ENCODE assay signal across 9 cellular contexts in the genomic region with DNA sequence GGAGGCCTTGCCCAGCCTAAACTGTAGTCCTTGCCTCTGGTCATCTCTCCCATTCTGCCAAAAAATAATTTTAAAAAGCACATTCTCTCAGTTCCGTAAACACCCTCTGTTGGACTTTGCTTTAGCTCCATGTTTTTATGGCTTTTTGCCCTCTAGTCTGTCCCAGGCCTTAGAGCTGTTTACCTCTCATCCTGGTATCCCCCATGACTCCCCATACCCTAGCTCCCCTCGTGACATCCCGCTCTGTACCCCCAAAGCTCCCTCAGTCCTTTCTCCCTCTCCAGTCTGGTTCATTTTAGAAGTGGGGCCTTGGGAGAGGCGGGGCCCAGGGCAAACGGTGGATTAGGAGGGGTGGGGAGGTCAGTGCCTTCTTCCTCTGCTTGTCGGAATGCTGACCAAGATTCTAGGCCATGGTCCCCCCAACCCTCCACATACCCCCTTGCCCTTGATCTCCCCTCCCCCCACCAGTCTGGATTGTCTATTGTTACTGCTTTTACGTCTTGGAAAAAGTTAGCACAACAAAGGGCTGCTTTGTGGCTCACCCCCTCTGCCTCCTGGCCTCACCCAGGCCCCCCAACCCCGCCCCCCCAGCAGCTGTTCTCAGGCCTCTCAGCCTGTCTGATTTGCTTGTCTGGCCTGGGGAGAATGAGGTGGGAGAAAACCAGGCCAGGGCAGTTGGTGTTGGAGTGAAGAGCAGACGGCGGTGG. TPM values are rescaled to one million over a fixed set of nuclear protein-coding genes. Genes with fewer than 3 reads are reported as not detected.
DNase-seq lines count a peak whose midpoint lies in the region; TF ChIP-seq lines count a peak whose summit lies in the region.
"Had no signal": no experiment of that assay in that cellular context is flagged by ENCODE, and none has a peak within 500 bp of the region (broad histone marks: within the 10 kb centered on the region; RNA-seq: fewer than 3 reads in every experiment).

No MANE protein-coding gene starts in this region.

- 71% methylated on average over 4 of the region's 10 CpGs for WGBS in mammary epithelial cell (ENCODE audit: low coverage, missing lambda C conversion rate)

- peaks cover 35% of the 10 kb centered on the region for H3K36me3 ChIP-seq in NT2/D1 (ENCODE audit: insufficient read depth, insufficient read length, low read length)
- H3K36me3 ChIP-seq in mammary epithelial cell (ENCODE audit: insufficient read depth, low read length): no peaks in the 10 kb centered on the region
- H3K36me3 ChIP-seq in subcutaneous abdominal adipose tissue (ENCODE audit: control insufficient read depth in 5 of 5, insufficient read depth in 5 of 5, low read length in 5 of 5): peaks cover 0 to 28% (median 15%) of the 10 kb centered on the region in 5 donors

- DNase-seq in NT2/D1 (ENCODE audit: low read depth, low spot score) (no peak), mammary epithelial cell (no peak), medulla oblongata (ENCODE audit: extremely low spot score) (peak; percentile 37), dedifferentiated amniotic fluid mesenchymal stem cell (ENCODE audit: extremely low spot score) (no peak), NCI-H82 treated with DMSO at 0.1 percent for 48 hours (lab: John Stamatoyannopoulos, UW; ENCODE audit: unreplicated experiment) (no peak), NCI-H345 (lab: John Stamatoyannopoulos, UW) (no peak)
- DNase-seq: activated CD8-positive, alpha-beta memory T cell treated with anti-CD3 and anti-CD28 coated beads for 24 hours had no signal

- H3K27me3 ChIP-seq in NT2/D1 (ENCODE audit: insufficient read depth, insufficient read length) (peaks cover 51% of the 10 kb centered on the region), mammary epithelial cell (ENCODE audit: insufficient read depth, low read length) (no peaks in the 10 kb centered on the region), subcutaneous abdominal adipose tissue (ENCODE audit: control insufficient read depth in 5 of 5, insufficient read depth in 4 of 5, low read length in 5 of 5) (no peaks in the 10 kb centered on the region)

- no TSS peak for BruUV-seq in mammary epithelial cell (replicated peaks; lab: Mats Ljungman, UMichigan)

- peak overlapping the region; percentile 68 for H3K4me2 ChIP-seq in mammary epithelial cell (ENCODE audit: insufficient read depth, low read depth, low read length)

- dilution Hi-C loops in mammary epithelial cell (cut with HindIII; ENCODE audit: low sequenced_read_pairs): no loop called here

- H3K4me3 ChIP-seq in NT2/D1 (ENCODE audit: insufficient read length, low read depth) (peak overlapping the region; percentile 48), mammary epithelial cell (replicated peaks in 1 of 3; ENCODE audit: insufficient read depth in 1 of 3, low read depth in 2 of 3, low read length in 3 of 3) (no peak overlapping the region), subcutaneous abdominal adipose tissue (ENCODE audit: low read depth in 1 of 5, low read length in 5 of 5) (peak overlapping the region; percentile 49 to 91 (median 85))

- H3K4me1 ChIP-seq in NT2/D1 (ENCODE audit: insufficient read depth, insufficient read length) (peaks cover 59% of the 10 kb centered on the region), mammary epithelial cell (ENCODE audit: insufficient read depth, low read length) (peaks cover 75% of the 10 kb centered on the region), subcutaneous abdominal adipose tissue (ENCODE audit: control insufficient read depth in 5 of 5, insufficient read depth in 5 of 5, low read length in 5 of 5) (peaks cover 30 to 92% (median 84%) of the 10 kb centered on the region in 5 donors)

- H3K9ac ChIP-seq in NT2/D1 (ENCODE audit: insufficient read length, low read depth) (peak overlapping the region; percentile 33), mammary epithelial cell (ENCODE audit: insufficient read depth, low read length) (no peak overlapping the region), subcutaneous abdominal adipose tissue (ENCODE audit: low read length in 5 of 5) (peak overlapping the region in 4 of 5 donors; percentile 21 to 92 (median 57))

- no peak overlapping the region for H2AFZ ChIP-seq in mammary epithelial cell (ENCODE audit: low read depth, low read length)

- TF ChIP-seq CTCF in mammary epithelial cell (conservative IDR thresholded peaks at IDR 0.05 in 1 of 2, IDR thresholded peaks at IDR 0.05 in 1 of 2; ENCODE audit: extremely low read depth in 1 of 2, insufficient read depth in 1 of 2, low read depth in 1 of 2, low read length in 2 of 2): no peak

- H4K20me1 ChIP-seq in mammary epithelial cell (ENCODE audit: insufficient read depth, low read length): no peaks in the 10 kb centered on the region

- intact Hi-C loops in mammary epithelial cell (cut with micrococcal nuclease): no loop called here

- in situ Hi-C loops in mammary epithelial cell (cut with MboI; ENCODE audit: low sequenced_read_pairs in 2 of 2): loop anchor here in 1 of 2 donors (5.0 kb wide), 1 partner anchor 39 kb away; a partner anchor contains a TSS

- no peaks in the 10 kb centered on the region for H3K9me3 ChIP-seq in NT2/D1 (ENCODE audit: insufficient read depth, low read length)
- H3K9me3 ChIP-seq in mammary epithelial cell (replicated peaks; ENCODE audit: insufficient read depth, low read length): no peaks in the 10 kb centered on the region
- H3K9me3 ChIP-seq in subcutaneous abdominal adipose tissue (ENCODE audit: control insufficient read depth in 5 of 5, low read length in 5 of 5): no peaks in the 10 kb centered on the region

- H3K79me2 ChIP-seq in mammary epithelial cell (ENCODE audit: insufficient read depth, low read length): peaks cover 64% of the 10 kb centered on the region

- CTCF ChIA-PET in mammary epithelial cell (lab: Charles Lee; ENCODE audit: low non-redundant PET): interaction anchor here (0.6 kb wide), 1 partner anchor 30 kb away, joined by 4 read pairs; no protein-coding TSS in a partner anchor

- no peak overlapping the region for H3K27ac ChIP-seq in mammary epithelial cell (ENCODE audit: insufficient read depth, low read depth, low read length)
- H3K27ac ChIP-seq in subcutaneous abdominal adipose tissue (ENCODE audit: low read depth, low read length): peak overlapping the region; percentile 87

RNA-seq across cellular contexts. Expression of a gene that starts 18.3 kb away (rescaled TPM):
- total RNA-seq in mammary epithelial cell: under 1 TPM in 1 of 2 donors, not detected in 1; 0.67 TPM
- not detected for polyA plus RNA-seq in mammary epithelial cell
- 0.57 TPM for polyA minus RNA-seq in mammary epithelial cell
- total RNA-seq: kidney epithelial cell had no signal

RNA-seq across cellular contexts. Expression of a gene that starts 37.2 kb away (rescaled TPM):
- 10 to 100 TPM; 12.7 to 26.6 TPM for total RNA-seq in mammary epithelial cell
- 6.9 TPM for polyA plus RNA-seq in mammary epithelial cell
- polyA minus RNA-seq in mammary epithelial cell: 18.5 TPM

RNA-seq across cellular contexts. Expression of a gene that starts 58.5 kb away (rescaled TPM):
- 10 to 100 TPM in 1 of 2 donors, 1 to 10 TPM in 1; 5.2 to 61.8 TPM for total RNA-seq in mammary epithelial cell
- 53.9 TPM for polyA plus RNA-seq in mammary epithelial cell
- 22.7 TPM for polyA minus RNA-seq in mammary epithelial cell

Comparison
In these comparisons a context has a peak if more than half of its experiments do, and no peak if none do; other contexts are left out.
1. H3K4me3 ChIP-seq: peak in NT2/D1 (single experiment) and subcutaneous abdominal adipose tissue (5 of 5); none in mammary epithelial cell (0 of 3).